1 cellular context compared by ENCODE assay signal in genomic region chr17:66351701-66352100, GRCh38.
TF ChIP-seq lines count a peak whose summit lies in the region.

No MANE protein-coding gene starts in this region.

TF ChIP-seq in K562, 482 proteins besides CTCF, POLR2A, EP300 and RAD21 (continued from another document):
- no peak for TF ChIP-seq SMC3 (conservative IDR thresholded peaks at IDR 0.05; ENCODE audit: insufficient read depth, low read depth, low read length)
